ENCODE assay signal across 20 cellular contexts in the genomic region with DNA sequence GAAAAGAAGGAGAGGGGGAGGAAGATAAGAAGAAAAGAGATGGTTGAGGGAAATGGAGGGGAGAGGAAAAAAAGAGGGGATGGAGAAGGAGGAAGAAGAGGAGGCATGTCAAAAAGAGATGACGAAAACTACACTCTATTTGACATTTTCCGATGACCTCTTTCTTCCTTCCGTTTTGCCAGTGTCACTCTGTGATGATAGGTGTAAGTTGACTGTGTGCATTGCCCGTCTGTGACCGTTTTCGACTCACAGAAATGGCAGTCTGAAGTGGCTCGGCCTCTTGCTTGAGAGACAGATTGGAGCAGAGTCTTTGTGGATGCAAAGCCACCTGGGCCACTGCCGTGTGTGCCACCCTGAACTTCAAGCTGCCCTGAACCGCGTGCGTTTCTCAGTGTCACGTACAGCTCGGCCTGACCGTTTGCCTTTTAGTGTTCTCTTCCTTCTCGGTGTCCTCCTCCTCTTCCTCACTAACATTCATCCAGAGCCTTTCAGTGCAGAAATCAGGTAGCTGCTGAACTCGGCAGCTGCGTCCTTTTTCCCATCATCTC. TPM values are rescaled to one million over a fixed set of nuclear protein-coding genes. Genes with fewer than 3 reads are reported as not detected.
A peak's percentile ranks its signal among the peaks of the same experiment; 100 is the strongest.
DNase-seq lines count a peak whose midpoint lies in the region; ATAC-seq and TF ChIP-seq lines count a peak whose summit lies in the region.
"Had no signal": no experiment of that assay in that cellular context is flagged by ENCODE, and none has a peak within 500 bp of the region (broad histone marks: within the 10 kb centered on the region; RNA-seq: fewer than 3 reads in every experiment).

No MANE protein-coding gene starts in this region.

- H3K79me2 ChIP-seq in mammary epithelial cell (ENCODE audit: insufficient read depth, low read length) (peaks cover 94% of the 10 kb centered on the region), OCI-LY1 (ENCODE audit: insufficient read depth, low read length) (no peaks in the 10 kb centered on the region)

- H4K20me1 ChIP-seq in mammary epithelial cell (ENCODE audit: insufficient read depth, low read length) (no peaks in the 10 kb centered on the region), OCI-LY1 (ENCODE audit: insufficient read depth, low read length) (no peaks in the 10 kb centered on the region)

- H3K4me2 ChIP-seq in mammary epithelial cell (ENCODE audit: insufficient read depth, low read depth, low read length) (no peak overlapping the region), OCI-LY1 (ENCODE audit: low read length) (peak overlapping the region; percentile 39; the same call in 1 of the 2 replicates)

- BruUV-seq in MCF 10A (replicated peaks; lab: Mats Ljungman, UMichigan) = no TSS peak
- BruUV-seq in mammary epithelial cell (replicated peaks; lab: Mats Ljungman, UMichigan) = no TSS peak

- no peak overlapping the region for H3K4me3 Mint-ChIP-seq in MCF 10A (ENCODE audit: unreplicated experiment)
- H3K4me3 Mint-ChIP-seq in effector memory CD8-positive, alpha-beta T cell = peak overlapping the region in 1 of 2 donors; percentile 0
- no peak overlapping the region for H3K4me3 Mint-ChIP-seq in stimulated activated memory B cell treated with anti-CD40 and anti-IgM and Interleukin-4, amounts not matched to agents 10 μg/mL and 1 μg/mL and 100 μg/mL, for 72 hours
- H3K4me3 Mint-ChIP-seq: mesothelial cell of epicardium; naive thymus-derived CD4-positive, alpha-beta T cell had no signal

- H3K4me3 ChIP-seq in mammary epithelial cell (replicated peaks in 1 of 3; ENCODE audit: insufficient read depth in 1 of 3, low read depth in 2 of 3, low read length in 3 of 3) (no peak overlapping the region), OCI-LY1 (ENCODE audit: low read depth, low read length, poor library complexity, severe bottlenecking) (no peak overlapping the region)
- H3K4me3 ChIP-seq: heart right ventricle, suprapubic skin had no signal

- peaks cover 69% of the 10 kb centered on the region for H3K36me3 Mint-ChIP-seq in MCF 10A (ENCODE audit: insufficient read depth, unreplicated experiment)
- peaks cover 58% of the 10 kb centered on the region for H3K36me3 Mint-ChIP-seq in effector memory CD8-positive, alpha-beta T cell (ENCODE audit: insufficient read depth)
- H3K36me3 Mint-ChIP-seq in stimulated activated memory B cell treated with anti-CD40 and anti-IgM and Interleukin-4, amounts not matched to agents 10 μg/mL and 1 μg/mL and 100 μg/mL, for 72 hours = peaks cover 54% of the 10 kb centered on the region

- H3K27me3 ChIP-seq in mammary epithelial cell (ENCODE audit: insufficient read depth, low read length) (no peaks in the 10 kb centered on the region), OCI-LY1 (ENCODE audit: insufficient read depth, low read length) (peaks cover 4% of the 10 kb centered on the region; the same call in 1 of the 2 replicates)
- H3K27me3 ChIP-seq: heart right ventricle, suprapubic skin had no signal

- no peak for DNase-seq in MCF 10A (ENCODE audit: unreplicated experiment)
- DNase-seq in mammary epithelial cell = no peak
- DNase-seq in effector memory CD8-positive, alpha-beta T cell = no peak
- no peak for DNase-seq in OCI-M1 (lab: John Stamatoyannopoulos, UW)
- DNase-seq in germinal center (ENCODE audit: low spot score) = no peak
- DNase-seq: activated naive CD4-positive, alpha-beta T cell; cortex of kidney; H7; heart right ventricle; Karpas-422; naive thymus-derived CD4-positive, alpha-beta T cell; NCI-H1694; NCI-H2171; NCI-H524 treated with DMSO at 0.1 percent for 48 hours; stimulated activated CD4-positive, alpha-beta T cell treated with anti-CD3 and anti-CD28 coated beads, Interleukin-2, amount 100 ng/mL, for 24 hours had no signal

- H3K27me3 Mint-ChIP-seq in MCF 10A (ENCODE audit: insufficient read depth, unreplicated experiment) = no peaks in the 10 kb centered on the region
- no peaks in the 10 kb centered on the region for H3K27me3 Mint-ChIP-seq in effector memory CD8-positive, alpha-beta T cell
- H3K27me3 Mint-ChIP-seq in stimulated activated memory B cell treated with anti-CD40 and anti-IgM and Interleukin-4, amounts not matched to agents 10 μg/mL and 1 μg/mL and 100 μg/mL, for 72 hours = no peaks in the 10 kb centered on the region
- H3K27me3 Mint-ChIP-seq: naive thymus-derived CD4-positive, alpha-beta T cell had no signal

- H3K4me1 Mint-ChIP-seq in MCF 10A (ENCODE audit: insufficient read depth, unreplicated experiment) = peaks cover 25% of the 10 kb centered on the region
- H3K4me1 Mint-ChIP-seq in effector memory CD8-positive, alpha-beta T cell (ENCODE audit: low read depth in 2 of 2) = peaks cover 31 to 32% of the 10 kb centered on the region in 2 donors
- peaks cover 55% of the 10 kb centered on the region for H3K4me1 Mint-ChIP-seq in stimulated activated memory B cell treated with anti-CD40 and anti-IgM and Interleukin-4, amounts not matched to agents 10 μg/mL and 1 μg/mL and 100 μg/mL, for 72 hours

- no peaks in the 10 kb centered on the region for H3K9me3 ChIP-seq in mammary epithelial cell (replicated peaks; ENCODE audit: insufficient read depth, low read length)
- no peaks in the 10 kb centered on the region for H3K9me3 ChIP-seq in OCI-LY1 (ENCODE audit: low read length)
- H3K9me3 ChIP-seq: heart right ventricle, suprapubic skin had no signal

- 94% methylated on average over 17 of the region's 17 CpGs for WGBS in mammary epithelial cell (ENCODE audit: low coverage, missing lambda C conversion rate)

- H3F3A ChIP-seq in OCI-LY1 (ENCODE audit: insufficient read depth, low read length) = no peaks in the 10 kb centered on the region

- peak overlapping the region; percentile 93 for H3K27ac Mint-ChIP-seq in MCF 10A (ENCODE audit: low read depth, unreplicated experiment)
- peak overlapping the region in 1 of 2 donors; percentile 84 for H3K27ac Mint-ChIP-seq in effector memory CD8-positive, alpha-beta T cell
- H3K27ac Mint-ChIP-seq in stimulated activated memory B cell treated with anti-CD40 and anti-IgM and Interleukin-4, amounts not matched to agents 10 μg/mL and 1 μg/mL and 100 μg/mL, for 72 hours = peak overlapping the region; percentile 55
- H3K27ac Mint-ChIP-seq: mesothelial cell of epicardium had no signal

- H3K36me3 ChIP-seq in mammary epithelial cell (ENCODE audit: insufficient read depth, low read length) (peaks cover 37% of the 10 kb centered on the region), OCI-LY1 (ENCODE audit: insufficient read depth, low read length) (no peaks in the 10 kb centered on the region)

- peak; percentile 78 for ATAC-seq in effector memory CD8-positive, alpha-beta T cell (replicated peaks)
- ATAC-seq in stimulated activated memory B cell treated with anti-CD40 and anti-IgM and Interleukin-4, amounts not matched to agents 10 μg/mL and 1 μg/mL and 100 μg/mL, for 72 hours = no peak
- ATAC-seq: heart right ventricle; naive thymus-derived CD4-positive, alpha-beta T cell had no signal

- in situ Hi-C loops in mammary epithelial cell (cut with MboI; ENCODE audit: low sequenced_read_pairs in 2 of 2) = no loop called here

- TF ChIP-seq CTCF in MCF 10A (IDR thresholded peaks at IDR 0.05; ENCODE audit: unreplicated experiment) = no peak
- TF ChIP-seq CTCF in mammary epithelial cell (conservative IDR thresholded peaks at IDR 0.05 in 1 of 2, IDR thresholded peaks at IDR 0.05 in 1 of 2; ENCODE audit: extremely low read depth in 1 of 2, insufficient read depth in 1 of 2, low read depth in 1 of 2, low read length in 2 of 2) = no peak
- TF ChIP-seq CTCF in OCI-LY1 (IDR thresholded peaks at IDR 0.05; ENCODE audit: low read length) = no peak

- dilution Hi-C loops in mammary epithelial cell (cut with HindIII; ENCODE audit: low sequenced_read_pairs) = loop anchor here (25.0 kb wide), 1 partner anchor 285 kb away; no protein-coding TSS in a partner anchor

- no peaks in the 10 kb centered on the region for H3K9me3 Mint-ChIP-seq in MCF 10A (ENCODE audit: unreplicated experiment)
- no peaks in the 10 kb centered on the region for H3K9me3 Mint-ChIP-seq in effector memory CD8-positive, alpha-beta T cell
- no peaks in the 10 kb centered on the region for H3K9me3 Mint-ChIP-seq in stimulated activated memory B cell treated with anti-CD40 and anti-IgM and Interleukin-4, amounts not matched to agents 10 μg/mL and 1 μg/mL and 100 μg/mL, for 72 hours

- H2AFZ ChIP-seq in mammary epithelial cell (ENCODE audit: low read depth, low read length) (no peak overlapping the region), OCI-LY1 (ENCODE audit: low read length) (0 out of 2 replicates have a peak overlapping the region, but pooled peaks have one; percentile 66)

- CTCF ChIA-PET in MCF 10A (lab: Yijun Ruan, JAX) = interaction anchor here (0.7 to 1.1 kb wide), 2 partner anchors 11 to 154 kb away, joined by 3 read pairs; no protein-coding TSS in a partner anchor
- CTCF ChIA-PET in mammary epithelial cell (lab: Charles Lee; ENCODE audit: low non-redundant PET) = no interaction called here

- H3K9me2 ChIP-seq in OCI-LY1 (ENCODE audit: low read depth, low read length) = no peaks in the 10 kb centered on the region

- H3K9ac ChIP-seq in mammary epithelial cell (ENCODE audit: insufficient read depth, low read length) (no peak overlapping the region), OCI-LY1 (ENCODE audit: low read length) (no peak overlapping the region)

- H3K27ac ChIP-seq in mammary epithelial cell (ENCODE audit: insufficient read depth, low read depth, low read length) = no peak overlapping the region
- no peak overlapping the region for H3K27ac ChIP-seq in OCI-LY1 (ENCODE audit: low read depth, low read length, poor library complexity, severe bottlenecking)
- H3K27ac ChIP-seq: C4-2B, suprapubic skin had no signal

- intact Hi-C loops in MCF 10A (cut with micrococcal nuclease) (no loop called here), mammary epithelial cell (cut with micrococcal nuclease) (no loop called here)

- H3K4me1 ChIP-seq in mammary epithelial cell (ENCODE audit: insufficient read depth, low read length) = peaks cover 20% of the 10 kb centered on the region
- peaks cover 9% of the 10 kb centered on the region for H3K4me1 ChIP-seq in OCI-LY1 (ENCODE audit: insufficient read depth, low read length, severe bottlenecking)
- H3K4me1 ChIP-seq: suprapubic skin had no signal

- POLR2A ChIA-PET in MCF 10A (lab: Yijun Ruan, JAX) = interaction anchor here (1.1 kb wide), 1 partner anchor 27 kb away, joined by 4 read pairs; no protein-coding TSS in a partner anchor

RNA-seq across cellular contexts. Expression of gene ELK3, which starts 32.7 kb away (rescaled TPM):
- total RNA-seq in MCF 10A (2022) (50.1 and 53.2 TPM in 2 replicates), mammary epithelial cell (10 to 100 TPM; 12.8 to 95.1 TPM)
- polyA plus RNA-seq in mammary epithelial cell = 47.2 TPM
- polyA minus RNA-seq in mammary epithelial cell = 30.7 TPM
